ENCODE assay signal across 27 cellular contexts in genomic region chr5:44236040-44236439, GRCh38.
"Had no signal": no experiment of that assay in that cellular context is flagged by ENCODE, and none has a peak within 500 bp of the region (broad histone marks: within the 10 kb centered on the region; RNA-seq: fewer than 3 reads in every experiment).

No MANE protein-coding gene starts in this region.

- H3K36me3 Mint-ChIP-seq: naive thymus-derived CD4-positive, alpha-beta T cell; natural killer cell treated with Interleukin-12 subunit alpha and Interleukin-12 subunit beta and Interleukin-15 and Interleukin-18, amount 100 ng/mL, for 72 hours; stimulated activated naive B cell treated with anti-CD40 and anti-IgM and Interleukin-4, amounts not matched to agents 10 μg/mL and 1 μg/mL and 100 μg/mL, for 72 hours had no signal

- H3K36me3 ChIP-seq: left ventricle myocardium inferior, pancreas, prostate gland, stomach, thyroid gland, transverse colon, upper lobe of left lung, vagina had no signal

- H3K4me1 ChIP-seq: left ventricle myocardium inferior, pancreas, prostate gland, stomach, testis, thyroid gland, transverse colon, upper lobe of left lung, vagina had no signal

- H3K4me1 Mint-ChIP-seq: immature natural killer cell; naive thymus-derived CD4-positive, alpha-beta T cell; stimulated activated naive B cell treated with anti-CD40 and anti-IgM and Interleukin-4, amounts not matched to agents 10 μg/mL and 1 μg/mL and 100 μg/mL, for 72 hours had no signal

- H3K4me3 Mint-ChIP-seq: immature natural killer cell; naive thymus-derived CD4-positive, alpha-beta T cell; natural killer cell treated with Interleukin-12 subunit alpha and Interleukin-12 subunit beta and Interleukin-15 and Interleukin-18, amount 100 ng/mL, for 72 hours; stimulated activated naive B cell treated with anti-CD40 and anti-IgM and Interleukin-4, amounts not matched to agents 10 μg/mL and 1 μg/mL and 100 μg/mL, for 72 hours had no signal

- ATAC-seq: mucosa of descending colon; naive thymus-derived CD4-positive, alpha-beta T cell; natural killer cell treated with Interleukin-12 subunit alpha and Interleukin-12 subunit beta and Interleukin-15 and Interleukin-18, amount 100 ng/mL, for 72 hours; pancreas; right cardiac atrium; sciatic nerve; stimulated activated naive B cell treated with anti-CD40 and anti-IgM and Interleukin-4, amounts not matched to agents 10 μg/mL and 1 μg/mL and 100 μg/mL, for 72 hours; stimulated activated naive CD8-positive, alpha-beta T cell treated with anti-CD3 and anti-CD28 coated beads, Interleukin-15, Interleukin-2, amounts not matched to agents 100 U/mL and 50 U/mL, for 24 hours had no signal

- H3K27me3 ChIP-seq: pancreas, stomach, testis, thyroid gland, transverse colon, upper lobe of left lung, vagina had no signal

- H3K9me3 ChIP-seq: left ventricle myocardium inferior, pancreas, prostate gland, stomach, testis, thyroid gland, upper lobe of left lung, vagina had no signal

- H3K27ac ChIP-seq: left ventricle myocardium inferior, pancreas, prostate gland, skin epidermis, stomach, testis, thyroid gland, transverse colon, upper lobe of left lung, vagina had no signal

- H3K27ac Mint-ChIP-seq: immature natural killer cell; natural killer cell treated with Interleukin-12 subunit alpha and Interleukin-12 subunit beta and Interleukin-15 and Interleukin-18, amount 100 ng/mL, for 72 hours; stimulated activated naive B cell treated with anti-CD40 and anti-IgM and Interleukin-4, amounts not matched to agents 10 μg/mL and 1 μg/mL and 100 μg/mL, for 72 hours had no signal

- H3K4me3 ChIP-seq: left ventricle myocardium inferior, lung, mucosa of descending colon, pancreas, prostate gland, skin epidermis, stomach, testis, thyroid gland, transverse colon, upper lobe of left lung, vagina had no signal

- H3K27me3 Mint-ChIP-seq: naive thymus-derived CD4-positive, alpha-beta T cell; natural killer cell treated with Interleukin-12 subunit alpha and Interleukin-12 subunit beta and Interleukin-15 and Interleukin-18, amount 100 ng/mL, for 72 hours; stimulated activated naive B cell treated with anti-CD40 and anti-IgM and Interleukin-4, amounts not matched to agents 10 μg/mL and 1 μg/mL and 100 μg/mL, for 72 hours had no signal

- DNase-seq: hypothalamus; immature natural killer cell; left ventricle myocardium inferior; midbrain; mucosa of descending colon; naive thymus-derived CD4-positive, alpha-beta T cell; nucleus accumbens; pancreas; retina; right cardiac atrium; stimulated activated CD4-positive, alpha-beta T cell treated with anti-CD3 and anti-CD28 coated beads, Interleukin-12 subunit alpha, Interleukin-12 subunit beta, amount 100 ng/mL, for 4 hours; stimulated activated CD4-positive, alpha-beta T cell treated with anti-CD3 and anti-CD28 coated beads, Interleukin-15, amount 100 ng/mL, for 24 hours; stimulated activated CD4-positive, alpha-beta T cell treated with anti-CD3 and anti-CD28 coated beads, Interleukin-2, amount 100 ng/mL, for 24 hours; stimulated activated CD4-positive, alpha-beta T cell treated with anti-CD3 and anti-CD28 coated beads, Interleukin-4, amount 100 ng/mL, for 1 hour; stimulated activated naive B cell treated with anti-CD40 and anti-IgM and Interleukin-4, amounts not matched to agents 10 μg/mL and 1 μg/mL and 100 μg/mL, for 72 hours; stimulated activated naive CD8-positive, alpha-beta T cell treated with anti-CD3 and anti-CD28 coated beads, Interleukin-15, Interleukin-2, amounts not matched to agents 100 U/mL and 50 U/mL, for 24 hours; stomach; testis; thyroid gland; transverse colon; upper lobe of left lung had no signal
